8 cellular contexts compared by ENCODE assay signal in genomic region chr16:9008335-9009260, GRCh38. TPM values are rescaled to one million over a fixed set of nuclear protein-coding genes. Genes with fewer than 3 reads are reported as not detected.
DNase-seq lines count a peak whose midpoint lies in the region; TF ChIP-seq lines count a peak whose summit lies in the region.

No MANE protein-coding gene starts in this region.

- H3K4me1 ChIP-seq in HAP-1: peaks cover 3% of the 10 kb centered on the region; the same call in 1 of the 2 replicates
- no peaks in the 10 kb centered on the region for H3K4me1 ChIP-seq in breast epithelium

- TF ChIP-seq CTCF in VCaP (conservative IDR thresholded peaks at IDR 0.05) (peak; percentile 85), breast epithelium (IDR thresholded peaks at IDR 0.05) (peak; percentile 55 to 80 (median 74))

- in situ Hi-C loops in HAP-1 (cut with MboI; ENCODE audit: low sequenced_read_pairs): loop anchor here (10.0 kb wide), 1 partner anchor 84 kb away; no protein-coding TSS in a partner anchor

- H3K27ac ChIP-seq in VCaP (no peak overlapping the region), breast epithelium (peak overlapping the region in 1 of 2 donors; percentile 3)

- H3K27me3 ChIP-seq in HAP-1 (ENCODE audit: low read depth) (no peaks in the 10 kb centered on the region), breast epithelium (no peaks in the 10 kb centered on the region)

- H3K9me3 ChIP-seq in HAP-1 (no peaks in the 10 kb centered on the region), breast epithelium (no peaks in the 10 kb centered on the region)

- H3K4me3 ChIP-seq in HAP-1: no peak overlapping the region
- H3K4me3 ChIP-seq in breast epithelium: peak overlapping the region; percentile 15 to 61 (median 37)

- DNase-seq in GM03348 (ENCODE audit: low spot score) (peak; percentile 94), HAP-1 (ENCODE audit: low spot score in 2 of 2) (peak; percentile 73 to 91), NCI-H1092 treated with DMSO at 0.1 percent for 48 hours (lab: John Stamatoyannopoulos, UW) (peak; percentile 45), breast epithelium (ENCODE audit: low spot score in 2 of 2) (peak; percentile 40 to 69), islet precursor cell (peak; percentile 89), NCI-H187 treated with DMSO at 0.1 percent for 48 hours (lab: John Stamatoyannopoulos, UW) (no peak)
- DNase-seq in stimulated activated CD4-positive, alpha-beta T cell treated with anti-CD3 and anti-CD28 coated beads, Interleukin-15, amount 100 ng/mL, for 24 hours: peak; percentile 82

- TF ChIP-seq POLR2A in breast epithelium (IDR thresholded peaks at IDR 0.05): no peak

- H3K36me3 ChIP-seq in HAP-1 (replicated peaks) (no peaks in the 10 kb centered on the region), breast epithelium (no peaks in the 10 kb centered on the region)

- intact Hi-C loops in breast epithelium (cut with DNase I; ENCODE audit: low total_unique reads): loop anchor here (2.0 kb wide), 1 partner anchor 388 kb away; the partner anchor contains the start of gene METTL22

RNA-seq across cellular contexts. Expression of gene USP7, which starts 44.9 kb away (rescaled TPM):
- 100 to 1,000 TPM in 2 of 3 donors, 10 to 100 TPM in 1; 87.9 to 156 (median 118) TPM for total RNA-seq in breast epithelium
